Comparison of ENCODE assay signal across 1 cellular context in the genomic region with DNA sequence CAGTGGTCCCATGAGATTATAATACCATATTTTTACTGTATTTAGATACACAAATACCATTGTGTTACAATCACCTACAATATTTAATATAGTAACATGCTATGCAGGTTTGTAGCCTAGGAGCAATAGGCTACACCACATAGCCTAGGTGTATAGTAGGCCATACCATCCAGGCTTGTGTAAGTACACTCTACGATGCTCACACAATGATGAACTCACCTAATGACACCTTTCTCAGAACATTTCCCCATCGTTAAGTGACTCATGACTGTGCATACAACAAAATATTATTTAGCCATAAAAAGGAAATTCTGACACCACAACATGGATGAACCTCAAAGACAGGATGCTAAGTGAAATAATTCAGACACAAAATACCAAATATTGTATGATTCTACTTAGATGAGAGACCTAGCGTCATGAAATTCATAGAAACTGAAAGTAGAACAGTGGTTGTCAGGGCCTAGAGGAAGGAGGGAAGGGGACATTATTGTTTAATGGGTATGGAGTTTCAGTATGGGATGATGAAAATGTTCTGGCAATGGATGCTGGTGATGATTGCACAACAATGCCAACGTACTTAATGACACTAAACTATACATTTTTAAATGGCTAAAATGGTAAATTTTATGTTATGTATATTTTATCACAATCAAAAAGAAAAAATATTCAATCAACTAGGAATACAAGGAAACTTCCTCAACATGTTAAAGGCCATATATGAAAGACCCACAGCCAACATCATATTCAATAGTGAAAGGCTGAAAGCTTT.
A peak's percentile ranks its signal among the peaks of the same experiment; 100 is the strongest.
TF ChIP-seq lines count a peak whose summit lies in the region.

No MANE protein-coding gene starts in this region.

TF ChIP-seq in K562, 482 proteins besides CTCF, POLR2A, EP300 and RAD21:
- no peak for TF ChIP-seq CEBPG (CRISPR knock-in tag; IDR thresholded peaks at IDR 0.05)
- peak in 1 of 2 experiments; percentile 48; a peak in 2 of 4 replicates for TF ChIP-seq CEBPG (tag; conservative IDR thresholded peaks at IDR 0.05 in 1 of 2, IDR thresholded peaks at IDR 0.05 in 1 of 2)
- TF ChIP-seq, protein P1, sequence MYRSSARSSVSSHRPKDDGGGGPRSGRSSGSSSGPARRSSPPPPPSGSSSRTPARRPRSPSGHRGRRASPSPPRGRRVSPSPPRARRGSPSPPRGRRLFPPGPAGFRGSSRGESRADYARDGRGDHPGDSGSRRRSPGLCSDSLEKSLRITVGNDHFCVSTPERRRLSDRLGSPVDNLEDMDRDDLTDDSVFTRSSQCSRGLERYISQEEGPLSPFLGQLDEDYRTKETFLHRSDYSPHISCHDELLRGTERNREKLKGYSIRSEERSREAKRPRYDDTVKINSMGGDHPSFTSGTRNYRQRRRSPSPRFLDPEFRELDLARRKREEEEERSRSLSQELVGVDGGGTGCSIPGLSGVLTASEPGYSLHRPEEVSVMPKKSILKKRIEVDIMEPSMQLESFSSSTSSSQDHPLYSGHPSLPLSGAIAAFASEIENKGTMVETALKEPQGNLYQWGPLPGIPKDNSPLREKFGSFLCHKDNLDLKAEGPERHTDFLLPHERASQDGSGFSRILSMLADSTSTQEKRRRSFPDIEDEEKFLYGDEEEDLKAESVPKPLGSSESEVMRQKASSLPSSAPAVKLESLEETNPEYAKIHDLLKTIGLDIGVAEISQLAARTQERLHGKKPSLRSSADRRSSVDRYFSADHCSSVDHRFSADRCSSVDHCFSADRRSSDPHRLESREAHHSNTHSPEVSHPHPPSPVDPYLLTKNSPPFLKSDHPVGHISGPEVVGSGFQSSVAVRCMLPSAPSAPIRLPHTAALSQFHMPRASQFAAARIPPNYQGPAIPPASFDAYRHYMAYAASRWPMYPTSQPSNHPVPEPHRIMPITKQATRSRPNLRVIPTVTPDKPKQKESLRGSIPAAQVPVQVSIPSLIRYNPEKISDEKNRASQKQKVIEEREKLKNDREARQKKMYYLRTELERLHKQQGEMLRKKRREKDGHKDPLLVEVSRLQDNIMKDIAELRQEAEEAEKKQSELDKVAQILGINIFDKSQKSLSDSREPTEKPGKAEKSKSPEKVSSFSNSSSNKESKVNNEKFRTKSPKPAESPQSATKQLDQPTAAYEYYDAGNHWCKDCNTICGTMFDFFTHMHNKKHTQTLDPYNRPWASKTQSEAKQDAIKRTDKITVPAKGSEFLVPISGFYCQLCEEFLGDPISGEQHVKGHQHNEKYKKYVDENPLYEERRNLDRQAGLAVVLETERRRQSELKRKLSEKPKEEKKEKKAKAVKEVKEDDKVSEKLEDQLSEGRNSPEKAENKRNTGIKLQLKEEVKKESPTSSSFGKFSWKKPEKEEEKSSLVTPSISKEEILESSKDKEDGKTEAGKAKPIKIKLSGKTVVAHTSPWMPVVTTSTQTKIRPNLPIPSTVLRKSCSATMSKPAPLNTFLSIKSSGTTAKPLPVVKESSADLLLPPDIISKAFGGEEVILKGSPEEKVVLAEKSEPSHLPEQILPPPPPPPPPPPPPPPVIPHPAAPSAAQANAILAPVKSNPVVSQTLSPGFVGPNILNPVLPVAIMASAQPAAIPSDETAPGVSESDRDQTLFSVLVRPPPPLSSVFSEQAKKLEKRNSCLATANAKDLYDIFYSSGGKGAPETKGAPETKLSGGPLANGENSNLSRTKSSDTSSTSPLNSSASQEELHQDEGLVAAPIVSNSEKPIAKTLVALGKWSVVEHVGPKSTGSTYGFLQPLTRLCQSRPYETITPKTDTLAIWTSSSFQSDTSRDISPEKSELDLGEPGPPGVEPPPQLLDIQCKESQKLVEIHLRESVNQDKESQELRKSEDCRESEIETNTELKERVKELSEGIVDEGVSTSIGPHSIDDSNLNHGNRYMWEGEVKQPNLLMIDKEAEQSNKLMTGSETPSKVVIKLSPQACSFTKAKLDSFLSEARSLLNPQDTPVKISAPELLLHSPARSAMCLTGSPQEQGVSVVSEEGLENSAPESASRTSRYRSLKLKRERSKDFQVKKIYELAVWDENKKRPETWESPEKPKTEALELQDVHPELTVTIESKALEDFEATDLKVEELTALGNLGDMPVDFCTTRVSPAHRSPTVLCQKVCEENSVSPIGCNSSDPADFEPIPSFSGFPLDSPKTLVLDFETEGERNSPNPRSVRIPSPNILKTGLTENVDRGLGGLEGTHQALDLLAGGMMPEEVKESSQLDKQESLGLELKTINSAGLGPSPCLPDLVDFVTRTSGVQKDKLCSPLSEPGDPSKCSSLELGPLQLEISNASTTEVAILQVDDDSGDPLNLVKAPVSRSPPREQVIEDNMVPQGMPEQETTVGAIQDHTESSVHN (IDR thresholded peaks at IDR 0.05; ENCODE audit: borderline replicate concordance in 1 of 2, low read depth in 1 of 2), result no peak
- no peak for TF ChIP-seq ZNF274 (IDR thresholded peaks at IDR 0.05; ENCODE audit: borderline replicate concordance, low read depth, low read length)
- no peak for TF ChIP-seq ZNF561 (CRISPR knock-in tag; conservative IDR thresholded peaks at IDR 0.05)
- TF ChIP-seq ZBTB17 (CRISPR knock-in tag; IDR thresholded peaks at IDR 0.05), result no peak
- TF ChIP-seq PHB (CRISPR knock-in tag; IDR thresholded peaks at IDR 0.05), result no peak
- no peak for TF ChIP-seq SRSF1 (IDR thresholded peaks at IDR 0.05; ENCODE audit: low read depth, low read length)
- TF ChIP-seq CEBPB (tag; IDR thresholded peaks at IDR 0.05), result peak; percentile 70
- TF ChIP-seq ZNF76 (CRISPR knock-in tag; IDR thresholded peaks at IDR 0.05; ENCODE audit: borderline replicate concordance), result no peak
- TF ChIP-seq, protein P2, sequence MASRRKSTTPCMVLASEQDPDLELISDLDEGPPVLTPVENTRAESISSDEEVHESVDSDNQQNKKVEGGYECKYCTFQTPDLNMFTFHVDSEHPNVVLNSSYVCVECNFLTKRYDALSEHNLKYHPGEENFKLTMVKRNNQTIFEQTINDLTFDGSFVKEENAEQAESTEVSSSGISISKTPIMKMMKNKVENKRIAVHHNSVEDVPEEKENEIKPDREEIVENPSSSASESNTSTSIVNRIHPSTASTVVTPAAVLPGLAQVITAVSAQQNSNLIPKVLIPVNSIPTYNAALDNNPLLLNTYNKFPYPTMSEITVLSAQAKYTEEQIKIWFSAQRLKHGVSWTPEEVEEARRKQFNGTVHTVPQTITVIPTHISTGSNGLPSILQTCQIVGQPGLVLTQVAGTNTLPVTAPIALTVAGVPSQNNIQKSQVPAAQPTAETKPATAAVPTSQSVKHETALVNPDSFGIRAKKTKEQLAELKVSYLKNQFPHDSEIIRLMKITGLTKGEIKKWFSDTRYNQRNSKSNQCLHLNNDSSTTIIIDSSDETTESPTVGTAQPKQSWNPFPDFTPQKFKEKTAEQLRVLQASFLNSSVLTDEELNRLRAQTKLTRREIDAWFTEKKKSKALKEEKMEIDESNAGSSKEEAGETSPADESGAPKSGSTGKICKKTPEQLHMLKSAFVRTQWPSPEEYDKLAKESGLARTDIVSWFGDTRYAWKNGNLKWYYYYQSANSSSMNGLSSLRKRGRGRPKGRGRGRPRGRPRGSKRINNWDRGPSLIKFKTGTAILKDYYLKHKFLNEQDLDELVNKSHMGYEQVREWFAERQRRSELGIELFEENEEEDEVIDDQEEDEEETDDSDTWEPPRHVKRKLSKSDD (conservative IDR thresholded peaks at IDR 0.05; ENCODE audit: low read length), result no peak
- TF ChIP-seq, protein P3, sequence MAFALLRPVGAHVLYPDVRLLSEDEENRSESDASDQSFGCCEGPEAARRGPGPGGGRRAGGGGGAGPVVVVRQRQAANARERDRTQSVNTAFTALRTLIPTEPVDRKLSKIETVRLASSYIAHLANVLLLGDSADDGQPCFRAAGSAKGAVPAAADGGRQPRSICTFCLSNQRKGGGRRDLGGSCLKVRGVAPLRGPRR (CRISPR knock-in tag; IDR thresholded peaks at IDR 0.05), result no peak
- no peak for TF ChIP-seq DIDO1 (tag; IDR thresholded peaks at IDR 0.05; ENCODE audit: low read depth)
- TF ChIP-seq ZNF232 (CRISPR knock-in tag; IDR thresholded peaks at IDR 0.05), result no peak
- no peak for TF ChIP-seq FOSL1 (tag; conservative IDR thresholded peaks at IDR 0.05)
- no peak for TF ChIP-seq PHB2 (IDR thresholded peaks at IDR 0.05; ENCODE audit: low read depth)
- no peak for TF ChIP-seq TEAD1 (CRISPR knock-in tag; IDR thresholded peaks at IDR 0.05)
